Comparison of ENCODE assay signal across 8 cellular contexts in the genomic region with DNA sequence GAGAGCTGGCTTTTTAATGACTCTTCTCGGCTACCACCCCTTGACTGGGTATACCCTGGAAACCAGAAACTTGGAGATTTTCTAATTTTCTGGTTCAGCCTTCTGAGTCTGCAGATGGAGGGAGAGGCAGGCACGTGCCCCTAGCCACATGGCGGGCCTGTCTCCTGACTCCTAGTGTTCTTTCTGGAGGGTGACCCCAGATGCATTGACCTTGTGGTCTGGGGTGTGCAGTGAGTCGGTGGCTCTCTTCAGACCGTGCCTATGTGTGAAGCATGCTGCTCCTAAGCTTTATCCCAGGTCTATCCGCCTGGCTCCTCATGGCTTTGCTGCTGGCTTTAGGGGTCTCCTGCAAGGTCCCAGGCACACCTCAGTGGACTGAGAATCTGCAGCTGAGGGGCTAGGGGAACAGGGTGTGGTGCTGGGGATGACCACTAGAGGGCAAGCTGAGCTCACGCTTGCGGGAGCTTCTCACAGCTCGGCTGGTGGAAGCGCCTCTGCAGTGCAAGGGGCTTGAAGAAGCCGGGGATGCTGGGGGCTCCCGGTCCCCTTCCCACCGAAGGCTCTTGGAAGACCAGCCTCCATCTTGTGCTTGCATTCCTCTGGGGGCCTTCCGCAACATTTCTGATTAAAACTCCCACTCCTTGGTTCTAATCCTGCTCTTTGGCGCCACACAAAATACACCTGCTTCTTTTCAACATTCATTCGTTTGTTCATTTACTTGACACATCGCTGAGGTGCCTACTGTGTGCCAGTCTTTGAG. TPM values are rescaled to one million over a fixed set of nuclear protein-coding genes. Genes with fewer than 3 reads are reported as not detected.
DNase-seq lines count a peak whose midpoint lies in the region; ATAC-seq and TF ChIP-seq lines count a peak whose summit lies in the region.

No MANE protein-coding gene starts in this region.

- POLR2A ChIA-PET in WTC11 (lab: Charles Lee), result no interaction called here

- ATAC-seq in HG02870 (IDR thresholded peaks at IDR 0.05; ENCODE audit: unreplicated experiment) (peak; percentile 81), WTC11 (peak; percentile 95)

- peak; percentile 95 for TF ChIP-seq CTCF in WTC11 (IDR thresholded peaks at IDR 0.05)
- peak; percentile 95 for TF ChIP-seq CTCF in cardiac fibroblast (IDR thresholded peaks at IDR 0.05; ENCODE audit: low read depth, low read length)
- TF ChIP-seq CTCF in kidney epithelial cell (IDR thresholded peaks at IDR 0.05; ENCODE audit: insufficient read depth, low read length, poor library complexity, severe bottlenecking), result peak; percentile 96

- H3K4me1 Mint-ChIP-seq in WTC11, result peaks cover 6% of the 10 kb centered on the region

- DNase-seq in SIG-M5 treated with dmso at 0.1 percent for 504 hours (lab: John Stamatoyannopoulos, UW; ENCODE audit: unreplicated experiment) (peak; percentile 43), SIG-M5 (lab: John Stamatoyannopoulos, UW) (no peak), NCI-H1694 treated with DMSO at 0.1 percent for 48 hours (lab: John Stamatoyannopoulos, UW) (peak; percentile 36), WTC11 (ENCODE audit: low spot score) (peak; percentile 94), cardiac fibroblast (ENCODE audit: low read depth in 2 of 2) (peak; percentile 61 to 70), kidney epithelial cell (ENCODE audit: low read depth) (peak; percentile 9)
- DNase-seq in stimulated activated CD4-positive, alpha-beta T cell treated with anti-CD3 and anti-CD28 coated beads, Interleukin-1b, Interleukin-23, amount 100 ng/mL, for 4 hours (ENCODE audit: low read depth in 2 of 2), result peak; percentile 52 to 66

- no peak overlapping the region for H3K27ac Mint-ChIP-seq in WTC11

- H3K36me3 ChIP-seq in kidney epithelial cell (ENCODE audit: control insufficient read depth, insufficient read depth, low read length), result no peaks in the 10 kb centered on the region

- H3K9me3 Mint-ChIP-seq in WTC11, result peaks cover 18% of the 10 kb centered on the region

- H3K4me3 ChIP-seq in cardiac fibroblast (replicated peaks in 1 of 2; ENCODE audit: low read depth in 2 of 2, low read length in 2 of 2) (no peak overlapping the region), kidney epithelial cell (ENCODE audit: low read depth, low read length) (no peak overlapping the region)

- peaks cover 7% of the 10 kb centered on the region for H3K27me3 Mint-ChIP-seq in WTC11 (ENCODE audit: low read depth)

- H3K27me3 ChIP-seq in kidney epithelial cell (ENCODE audit: control insufficient read depth, insufficient read depth, low read length), result peaks cover 12% of the 10 kb centered on the region

- no peak overlapping the region for H3K4me3 Mint-ChIP-seq in WTC11

- H3K36me3 Mint-ChIP-seq in WTC11, result peaks cover 9% of the 10 kb centered on the region; the same call in 1 of the 2 replicates

- CTCF ChIA-PET in WTC11 (lab: Charles Lee), result interaction anchor here (0.5 to 5.9 kb wide), 39 partner anchors 9 to 380 kb away, joined by 3 to 108 read pairs (median 5); partner anchors contain the start of genes KCNC1, MYOD1 and OTOG

TF ChIP-seq in WTC11, 78 proteins besides CTCF, POLR2A, EP300 and RAD21:
- TF ChIP-seq FOXK1 (CRISPR knock-in tag; IDR thresholded peaks at IDR 0.05) (no peak), ZBTB43 (CRISPR knock-in tag; IDR thresholded peaks at IDR 0.05) (no peak), ZNF121 (CRISPR knock-in tag; IDR thresholded peaks at IDR 0.05) (peak; percentile 35; the same call in 1 of the 2 replicates), CBFB (CRISPR knock-in tag; IDR thresholded peaks at IDR 0.05; ENCODE audit: low read depth) (no peak)
- TF ChIP-seq, protein P1, sequence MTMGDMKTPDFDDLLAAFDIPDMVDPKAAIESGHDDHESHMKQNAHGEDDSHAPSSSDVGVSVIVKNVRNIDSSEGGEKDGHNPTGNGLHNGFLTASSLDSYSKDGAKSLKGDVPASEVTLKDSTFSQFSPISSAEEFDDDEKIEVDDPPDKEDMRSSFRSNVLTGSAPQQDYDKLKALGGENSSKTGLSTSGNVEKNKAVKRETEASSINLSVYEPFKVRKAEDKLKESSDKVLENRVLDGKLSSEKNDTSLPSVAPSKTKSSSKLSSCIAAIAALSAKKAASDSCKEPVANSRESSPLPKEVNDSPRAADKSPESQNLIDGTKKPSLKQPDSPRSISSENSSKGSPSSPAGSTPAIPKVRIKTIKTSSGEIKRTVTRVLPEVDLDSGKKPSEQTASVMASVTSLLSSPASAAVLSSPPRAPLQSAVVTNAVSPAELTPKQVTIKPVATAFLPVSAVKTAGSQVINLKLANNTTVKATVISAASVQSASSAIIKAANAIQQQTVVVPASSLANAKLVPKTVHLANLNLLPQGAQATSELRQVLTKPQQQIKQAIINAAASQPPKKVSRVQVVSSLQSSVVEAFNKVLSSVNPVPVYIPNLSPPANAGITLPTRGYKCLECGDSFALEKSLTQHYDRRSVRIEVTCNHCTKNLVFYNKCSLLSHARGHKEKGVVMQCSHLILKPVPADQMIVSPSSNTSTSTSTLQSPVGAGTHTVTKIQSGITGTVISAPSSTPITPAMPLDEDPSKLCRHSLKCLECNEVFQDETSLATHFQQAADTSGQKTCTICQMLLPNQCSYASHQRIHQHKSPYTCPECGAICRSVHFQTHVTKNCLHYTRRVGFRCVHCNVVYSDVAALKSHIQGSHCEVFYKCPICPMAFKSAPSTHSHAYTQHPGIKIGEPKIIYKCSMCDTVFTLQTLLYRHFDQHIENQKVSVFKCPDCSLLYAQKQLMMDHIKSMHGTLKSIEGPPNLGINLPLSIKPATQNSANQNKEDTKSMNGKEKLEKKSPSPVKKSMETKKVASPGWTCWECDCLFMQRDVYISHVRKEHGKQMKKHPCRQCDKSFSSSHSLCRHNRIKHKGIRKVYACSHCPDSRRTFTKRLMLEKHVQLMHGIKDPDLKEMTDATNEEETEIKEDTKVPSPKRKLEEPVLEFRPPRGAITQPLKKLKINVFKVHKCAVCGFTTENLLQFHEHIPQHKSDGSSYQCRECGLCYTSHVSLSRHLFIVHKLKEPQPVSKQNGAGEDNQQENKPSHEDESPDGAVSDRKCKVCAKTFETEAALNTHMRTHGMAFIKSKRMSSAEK (CRISPR knock-in tag; IDR thresholded peaks at IDR 0.05; ENCODE audit: borderline replicate concordance), result no peak

RNA-seq across cellular contexts. Expression of gene OTOG, which starts 51.8 kb away (rescaled TPM):
- total RNA-seq in WTC11 (2021), result 1.4 to 3.5 TPM (median 2.1 TPM) in 3 replicates
- not detected in 2 replicates for total RNA-seq in kidney epithelial cell

RNA-seq across cellular contexts. Expression of gene USH1C, which starts 54.7 kb away (rescaled TPM):
- 3.3 to 3.9 TPM (median 3.7 TPM) in 3 replicates for total RNA-seq in WTC11 (2021)
- total RNA-seq in kidney epithelial cell, result 0.75 and 1.8 TPM in 2 replicates
